ENCODE assay signal across 17 cellular contexts in genomic region chr1:62882161-62882560, GRCh38.
DNase-seq lines count a peak whose midpoint lies in the region; ATAC-seq and TF ChIP-seq lines count a peak whose summit lies in the region.
"Had no signal": no experiment of that assay in that cellular context is flagged by ENCODE, and none has a peak within 500 bp of the region (broad histone marks: within the 10 kb centered on the region; RNA-seq: fewer than 3 reads in every experiment).

No MANE protein-coding gene starts in this region.

- H3K27ac Mint-ChIP-seq in WTC11 (no peak overlapping the region), progenitor cell of endocrine pancreas (peak overlapping the region; percentile 42)
- H3K27ac Mint-ChIP-seq: naive thymus-derived CD4-positive, alpha-beta T cell had no signal

- no peaks in the 10 kb centered on the region for H3K79me2 ChIP-seq in PC-9 (ENCODE audit: low read depth)

- CTCF ChIA-PET in WTC11 (lab: Charles Lee), result interaction anchor here (0.9 to 5.0 kb wide), 3 partner anchors 24 to 81 kb away, joined by 3 to 50 read pairs (median 4); no protein-coding TSS in a partner anchor
- CTCF ChIA-PET in PC-9 (lab: Charles Lee), result interaction anchor here (0.6 kb wide), 1 partner anchor 1365 kb away, joined by 3 read pairs; no protein-coding TSS in a partner anchor

- H3K4me3 Mint-ChIP-seq in WTC11 (no peak overlapping the region), progenitor cell of endocrine pancreas (ENCODE audit: low read depth) (no peak overlapping the region)
- H3K4me3 Mint-ChIP-seq: naive thymus-derived CD4-positive, alpha-beta T cell had no signal

- no peaks in the 10 kb centered on the region for H3K4me1 ChIP-seq in PC-9 (replicated peaks; ENCODE audit: insufficient read depth)

- no peak for TF ChIP-seq CTCF in WTC11 (IDR thresholded peaks at IDR 0.05)
- TF ChIP-seq CTCF in progenitor cell of endocrine pancreas (IDR thresholded peaks at IDR 0.05; ENCODE audit: unreplicated experiment), result no peak
- TF ChIP-seq CTCF in PC-9 (conservative IDR thresholded peaks at IDR 0.05), result no peak

- peaks cover 18% of the 10 kb centered on the region for H3K9me3 Mint-ChIP-seq in WTC11
- peaks cover 6% of the 10 kb centered on the region for H3K9me3 Mint-ChIP-seq in progenitor cell of endocrine pancreas (ENCODE audit: low read depth)

- POLR2A ChIA-PET in WTC11 (lab: Charles Lee) (no interaction called here), PC-9 (lab: Charles Lee; ENCODE audit: unreplicated experiment) (no interaction called here)

- H3F3A ChIP-seq in PC-9 (ENCODE audit: insufficient read depth, low read depth), result no peaks in the 10 kb centered on the region

- intact Hi-C loops in PC-9 (cut with micrococcal nuclease; ENCODE audit: unreplicated experiment), result no loop called here

- H3K27me3 ChIP-seq in PC-9 (ENCODE audit: insufficient read depth, low read depth), result peaks cover 18% of the 10 kb centered on the region; the same call in 1 of the 2 replicates

- H3K36me3 Mint-ChIP-seq in WTC11 (peaks cover 13% of the 10 kb centered on the region), progenitor cell of endocrine pancreas (ENCODE audit: insufficient read depth) (no peaks in the 10 kb centered on the region)
- H3K36me3 Mint-ChIP-seq: naive thymus-derived CD4-positive, alpha-beta T cell had no signal

- ATAC-seq in WTC11, result peak; percentile 30; the same call in 1 of the 2 replicates
- ATAC-seq: naive thymus-derived CD4-positive, alpha-beta T cell; stimulated activated naive CD8-positive, alpha-beta T cell treated with anti-CD3 and anti-CD28 coated beads, Interleukin-15, Interleukin-2, amounts not matched to agents 100 U/mL and 50 U/mL, for 24 hours had no signal

- H3K27me3 Mint-ChIP-seq in WTC11 (ENCODE audit: low read depth) (no peaks in the 10 kb centered on the region), progenitor cell of endocrine pancreas (peaks cover 12% of the 10 kb centered on the region)

- H3K4me3 ChIP-seq in PC-9, result no peak overlapping the region
- H3K4me3 ChIP-seq: coronary artery, lung had no signal

- BruUV-seq in PC-9 (replicated peaks; lab: Mats Ljungman, UMichigan), result no TSS peak

- no peak overlapping the region for H3K27ac ChIP-seq in PC-9
- H3K27ac ChIP-seq: coronary artery had no signal

- H4K20me1 ChIP-seq in PC-9 (ENCODE audit: insufficient read depth), result no peaks in the 10 kb centered on the region

- H3K9me2 ChIP-seq in PC-9 (ENCODE audit: insufficient read depth), result no peaks in the 10 kb centered on the region

- peak; percentile 46 for DNase-seq in NCI-H2227 (lab: John Stamatoyannopoulos, UW; ENCODE audit: unreplicated experiment)
- DNase-seq in NCI-H2227 treated with DMSO at 0.1 percent for 48 hours (lab: John Stamatoyannopoulos, UW), result no peak
- DNase-seq in NCI-H345 treated with DMSO at 0.1 percent for 48 hours (lab: John Stamatoyannopoulos, UW; ENCODE audit: unreplicated experiment), result peak; percentile 68
- DNase-seq in WTC11 (ENCODE audit: low spot score), result no peak
- no peak for DNase-seq in progenitor cell of endocrine pancreas (ENCODE audit: low spot score, unreplicated experiment)
- no peak for DNase-seq in activated naive CD4-positive, alpha-beta T cell (lab: John Stamatoyannopoulos, UW)
- DNase-seq in PC-9, result no peak
- no peak for DNase-seq in HuH-7 (ENCODE audit: low spot score)
- DNase-seq: activated CD4-positive, CD25-positive, alpha-beta regulatory T cell; activated effector memory CD4-positive, alpha-beta T cell treated with anti-CD3 and anti-CD28 coated beads, Interleukin-2, amount 50 U/mL, for 16 hours; EL; naive thymus-derived CD4-positive, alpha-beta T cell; stimulated activated CD4-positive, alpha-beta T cell treated with anti-CD3 and anti-CD28 coated beads, Interleukin-12 subunit alpha, Interleukin-12 subunit beta, amount 100 ng/mL, for 4 hours; stimulated activated naive CD8-positive, alpha-beta T cell treated with anti-CD3 and anti-CD28 coated beads, Interleukin-15, Interleukin-2, amounts not matched to agents 100 U/mL and 50 U/mL, for 24 hours; trophoblast cell had no signal

- no peaks in the 10 kb centered on the region for H3K36me3 ChIP-seq in PC-9 (ENCODE audit: low read depth)

- no peak overlapping the region for H2AFZ ChIP-seq in PC-9

- H3K9me3 ChIP-seq in PC-9 (ENCODE audit: insufficient read depth, low read depth), result no peaks in the 10 kb centered on the region

- peaks cover 26% of the 10 kb centered on the region for H3K4me1 Mint-ChIP-seq in WTC11
- peaks cover 3% of the 10 kb centered on the region for H3K4me1 Mint-ChIP-seq in progenitor cell of endocrine pancreas (ENCODE audit: low read depth)
- H3K4me1 Mint-ChIP-seq: naive thymus-derived CD4-positive, alpha-beta T cell had no signal

- H3K4me2 ChIP-seq in PC-9, result no peak overlapping the region

TF ChIP-seq in WTC11, 78 proteins besides CTCF, POLR2A, EP300 and RAD21:
- TF ChIP-seq GRHL2 (CRISPR knock-in tag; IDR thresholded peaks at IDR 0.05; ENCODE audit: insufficient replicate concordance, severe bottlenecking) (no peak), AFF4 (CRISPR knock-in tag; IDR thresholded peaks at IDR 0.05; ENCODE audit: borderline replicate concordance) (no peak), SOX15 (CRISPR knock-in tag; IDR thresholded peaks at IDR 0.05) (no peak), ZNF671 (CRISPR knock-in tag; IDR thresholded peaks at IDR 0.05) (no peak), PRRX2 (CRISPR knock-in tag; IDR thresholded peaks at IDR 0.05) (no peak), TEAD4 (CRISPR knock-in tag; IDR thresholded peaks at IDR 0.05) (no peak), ZNF416 (CRISPR knock-in tag; IDR thresholded peaks at IDR 0.05) (no peak), HMGA2 (CRISPR knock-in tag; IDR thresholded peaks at IDR 0.05) (no peak), ZNF232 (CRISPR knock-in tag; IDR thresholded peaks at IDR 0.05) (no peak)

Comparison
In these comparisons a context has a peak if more than half of its experiments do, and no peak if none do; other contexts are left out.
1. DNase-seq: peak in NCI-H2227 (single experiment) and NCI-H345 treated with DMSO at 0.1 percent for 48 hours (single experiment); none in NCI-H2227 treated with DMSO at 0.1 percent for 48 hours (single experiment), WTC11 (single experiment), progenitor cell of endocrine pancreas (single experiment), activated naive CD4-positive, alpha-beta T cell (0 of 4), PC-9 (0 of 2) and HuH-7 (single experiment).